31 cellular contexts compared by ENCODE assay signal in the genomic region with DNA sequence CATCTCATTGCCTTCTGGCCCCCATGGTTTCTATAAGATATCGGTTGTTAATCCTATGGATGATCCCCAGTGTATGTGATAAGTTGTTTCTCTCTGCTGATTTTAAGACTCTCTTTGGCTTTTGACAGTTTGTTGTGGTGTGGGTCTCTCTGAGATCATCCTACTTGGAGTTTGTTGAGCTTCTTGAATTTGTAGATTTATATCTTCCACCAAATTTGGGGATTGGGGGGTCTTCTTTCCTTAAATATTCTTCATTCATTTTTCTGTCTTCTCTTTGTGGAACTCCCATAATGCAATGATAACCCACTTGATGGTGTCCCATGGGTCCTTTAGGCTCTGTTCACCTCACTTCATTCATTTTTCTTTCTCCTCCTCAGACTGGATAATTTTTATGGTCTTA.
"Had no signal": no experiment of that assay in that cellular context is flagged by ENCODE, and none has a peak within 500 bp of the region (broad histone marks: within the 10 kb centered on the region; RNA-seq: fewer than 3 reads in every experiment).

No MANE protein-coding gene starts in this region.

- H3K4me3 ChIP-seq: neural progenitor cell, ovary, psoas muscle, skin epidermis, smooth muscle cell, spleen, thoracic aorta, thyroid gland, tibial nerve, upper lobe of left lung, vagina had no signal

- H2AFZ ChIP-seq: neural progenitor cell, parathyroid adenoma had no signal

- ATAC-seq: naive thymus-derived CD8-positive, alpha-beta T cell; psoas muscle; right cardiac atrium; sciatic nerve; stimulated activated memory B cell treated with anti-CD40 and anti-IgM and Interleukin-4, amounts not matched to agents 10 μg/mL and 1 μg/mL and 100 μg/mL, for 72 hours; stimulated activated naive CD8-positive, alpha-beta T cell treated with anti-CD3 and anti-CD28 coated beads, Interleukin-15, amount 100 ng/mL, for 72 hours; stimulated activated naive CD8-positive, alpha-beta T cell treated with anti-CD3 and anti-CD28 coated beads, Interleukin-15, Interleukin-2, amounts not matched to agents 100 U/mL and 50 U/mL, for 24 hours had no signal

- H3K4me2 ChIP-seq: neural progenitor cell, smooth muscle cell had no signal

- H3K4me1 Mint-ChIP-seq: nephron; neural progenitor cell; stimulated activated memory B cell treated with anti-CD40 and anti-IgM and Interleukin-4, amounts not matched to agents 10 μg/mL and 1 μg/mL and 100 μg/mL, for 72 hours; stimulated activated naive CD8-positive, alpha-beta T cell treated with anti-CD3 and anti-CD28 coated beads, Interleukin-15, amount 100 ng/mL, for 72 hours had no signal

- H3K79me2 ChIP-seq: parathyroid adenoma had no signal

- H3K4me1 ChIP-seq: neural progenitor cell, parathyroid adenoma, psoas muscle, spleen, thyroid gland, tibial nerve, upper lobe of left lung, vagina had no signal

- H3K27me3 Mint-ChIP-seq: naive thymus-derived CD8-positive, alpha-beta T cell; progenitor cell of endocrine pancreas; stimulated activated memory B cell treated with anti-CD40 and anti-IgM and Interleukin-4, amounts not matched to agents 10 μg/mL and 1 μg/mL and 100 μg/mL, for 72 hours; stimulated activated naive CD8-positive, alpha-beta T cell treated with anti-CD3 and anti-CD28 coated beads, Interleukin-15, amount 100 ng/mL, for 72 hours had no signal

- H3K27me3 ChIP-seq: neural progenitor cell, ovary, spleen, thyroid gland, tibial nerve, upper lobe of left lung, vagina had no signal

- H3K27ac ChIP-seq: neural progenitor cell, ovary, parathyroid adenoma, psoas muscle, skin epidermis, spleen, thoracic aorta, thyroid gland, tibial nerve, upper lobe of left lung, vagina had no signal

- H3K9me3 Mint-ChIP-seq: stimulated activated naive CD8-positive, alpha-beta T cell treated with anti-CD3 and anti-CD28 coated beads, Interleukin-15, amount 100 ng/mL, for 72 hours had no signal

- H3K9me3 ChIP-seq: ovary, psoas muscle, thoracic aorta, thyroid gland, upper lobe of left lung, vagina had no signal

- FAIRE-seq: urothelium cell line had no signal

- DNase-seq: naive thymus-derived CD8-positive, alpha-beta T cell; occipital lobe; ovary; posterior cingulate gyrus; psoas muscle; right cardiac atrium; spleen; stimulated activated CD4-positive, alpha-beta T cell treated with anti-CD3 and anti-CD28 coated beads, Interleukin-12 subunit alpha, Interleukin-12 subunit beta, amount 100 ng/mL, for 4 hours; stimulated activated CD4-positive, alpha-beta T cell treated with anti-CD3 and anti-CD28 coated beads, Interleukin-1b, Interleukin-23, amount 100 ng/mL, for 48 hours; stimulated activated CD4-positive, alpha-beta T cell treated with anti-CD3 and anti-CD28 coated beads, Interleukin-4, amount 100 ng/mL, for 1 hour; stimulated activated CD4-positive, alpha-beta T cell treated with anti-CD3 and anti-CD28 coated beads, Interleukin-4, amount 100 ng/mL, for 4 hours; stimulated activated CD8-positive, alpha-beta memory T cell treated with anti-CD3 and anti-CD28 coated beads, Interleukin-4, amount 100 ng/mL, for 48 hours; stimulated activated naive CD4-positive, alpha-beta T cell; stimulated activated naive CD8-positive, alpha-beta T cell treated with anti-CD3 and anti-CD28 coated beads, Interleukin-15, amount 100 ng/mL, for 72 hours; stimulated activated naive CD8-positive, alpha-beta T cell treated with anti-CD3 and anti-CD28 coated beads, Interleukin-15, Interleukin-2, amounts not matched to agents 100 U/mL and 50 U/mL, for 24 hours; substantia nigra; thyroid gland; trophoblast cell; upper lobe of left lung had no signal

- H3K4me3 Mint-ChIP-seq: nephron; neural progenitor cell; stimulated activated memory B cell treated with anti-CD40 and anti-IgM and Interleukin-4, amounts not matched to agents 10 μg/mL and 1 μg/mL and 100 μg/mL, for 72 hours; stimulated activated naive CD8-positive, alpha-beta T cell treated with anti-CD3 and anti-CD28 coated beads, Interleukin-15, amount 100 ng/mL, for 72 hours had no signal

- H3K9ac ChIP-seq: neural progenitor cell, parathyroid adenoma had no signal

- H3K27ac Mint-ChIP-seq: nephron; neural progenitor cell; progenitor cell of endocrine pancreas; stimulated activated memory B cell treated with anti-CD40 and anti-IgM and Interleukin-4, amounts not matched to agents 10 μg/mL and 1 μg/mL and 100 μg/mL, for 72 hours; stimulated activated naive CD8-positive, alpha-beta T cell treated with anti-CD3 and anti-CD28 coated beads, Interleukin-15, amount 100 ng/mL, for 72 hours had no signal
